ENCODE assay signal across 24 cellular contexts in the genomic region with DNA sequence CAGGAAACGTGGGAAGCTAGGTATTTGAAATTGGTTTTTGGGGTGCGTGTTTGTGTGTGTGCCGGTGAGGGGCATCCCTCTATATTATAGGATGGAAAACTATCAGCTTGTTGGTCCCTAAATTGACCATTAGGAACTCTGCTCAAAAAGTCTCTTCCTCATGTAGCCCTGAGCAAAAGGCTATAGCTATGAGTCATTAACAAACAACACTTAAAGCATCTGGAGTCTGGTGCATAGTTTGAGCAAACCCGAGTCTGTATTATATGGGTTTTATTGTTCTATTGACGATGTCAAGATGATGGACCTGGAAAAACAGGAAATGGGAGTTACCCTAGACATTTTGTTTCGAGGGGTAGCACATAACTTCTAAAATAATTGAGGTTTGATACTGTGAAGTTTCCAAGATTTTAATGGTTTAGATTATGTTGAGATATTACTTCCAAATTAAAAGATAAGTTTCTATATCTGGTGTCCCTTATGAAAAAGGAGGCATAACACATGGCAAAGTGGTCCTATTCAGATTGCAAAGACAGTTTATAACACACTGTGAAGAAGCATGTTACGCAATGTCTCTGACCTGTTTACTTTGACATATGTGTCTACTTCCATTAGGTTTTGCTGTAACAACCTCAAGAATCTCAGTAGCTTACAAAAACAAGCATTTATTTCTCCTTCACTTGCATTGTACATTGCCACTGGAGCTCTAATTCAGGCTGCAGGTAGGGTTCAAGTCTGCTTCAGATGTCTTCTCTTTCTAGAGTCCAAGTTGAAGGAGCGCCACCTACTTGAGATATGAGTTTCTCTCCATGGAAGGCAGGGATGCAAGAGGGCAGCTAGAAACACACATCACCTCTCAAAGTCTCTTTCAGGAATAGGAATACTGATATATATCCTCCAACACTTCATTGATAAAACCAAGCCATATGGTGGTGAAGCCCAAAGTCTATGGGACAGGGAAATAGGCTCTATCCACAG.
DNase-seq lines count a peak whose midpoint lies in the region; ATAC-seq and TF ChIP-seq lines count a peak whose summit lies in the region.
"Had no signal": no experiment of that assay in that cellular context is flagged by ENCODE, and none has a peak within 500 bp of the region (broad histone marks: within the 10 kb centered on the region; RNA-seq: fewer than 3 reads in every experiment).

No MANE protein-coding gene starts in this region.

- DNase-seq in DMS53 (lab: John Stamatoyannopoulos, UW) = peak; percentile 77
- no peak for DNase-seq in RWPE2 (ENCODE audit: low spot score)
- DNase-seq in fibroblast of peridontal ligament (ENCODE audit: extremely low read depth) = peak; percentile 17
- DNase-seq in CD8-positive, alpha-beta T cell = no peak
- DNase-seq in naive thymus-derived CD4-positive, alpha-beta T cell = no peak
- no peak for DNase-seq in activated T-cell treated with anti-CD3 and anti-CD28 coated beads, Interleukin-2, amount 50 U/mL, for 48 hours
- DNase-seq: activated CD4-positive, alpha-beta T cell treated with anti-CD3 and anti-CD28 coated beads for 4 hours; activated CD8-positive, alpha-beta memory T cell treated with anti-CD3 and anti-CD28 coated beads for 24 hours; activated gamma-delta T cell; activated naive CD8-positive, alpha-beta T cell treated with anti-CD3 and anti-CD28 coated beads, Interleukin-2, amount 10 ng/mL, durations not matched to agents 7 days and 5 days; activated T-cell treated with anti-CD3 and anti-CD28 coated beads, Interleukin-2, amount 50 U/mL, for 1 hour; Caco-2; dorsolateral prefrontal cortex; KBM-7; midbrain; natural killer cell; NCI-H1436; NCI-H2081 treated with DMSO at 0.1 percent for 48 hours; NCI-H345; NCI-H82; transverse colon had no signal

- peaks cover 2% of the 10 kb centered on the region for H3K27me3 Mint-ChIP-seq in CD8-positive, alpha-beta T cell (ENCODE audit: low read depth)
- peaks cover 0 to 2% (median 0%) of the 10 kb centered on the region in 5 donors for H3K27me3 Mint-ChIP-seq in naive thymus-derived CD4-positive, alpha-beta T cell
- H3K27me3 Mint-ChIP-seq: activated naive CD8-positive, alpha-beta T cell treated with anti-CD3 and anti-CD28 coated beads, Interleukin-2, amount 10 ng/mL, durations not matched to agents 7 days and 5 days had no signal

- POLR2A ChIA-PET in HEK293 (lab: Yijun Ruan, JAX) = no interaction called here
- POLR2A ChIA-PET in CD8-positive, alpha-beta T cell (lab: Charles Lee) = no interaction called here
- POLR2A ChIA-PET in naive thymus-derived CD4-positive, alpha-beta T cell (lab: Charles Lee) = no interaction called here

- no peaks in the 10 kb centered on the region for H3K4me1 Mint-ChIP-seq in CD8-positive, alpha-beta T cell (ENCODE audit: low read depth)
- no peaks in the 10 kb centered on the region for H3K4me1 Mint-ChIP-seq in naive thymus-derived CD4-positive, alpha-beta T cell
- H3K4me1 Mint-ChIP-seq: activated naive CD8-positive, alpha-beta T cell treated with anti-CD3 and anti-CD28 coated beads, Interleukin-2, amount 10 ng/mL, durations not matched to agents 7 days and 5 days; natural killer cell had no signal

- intact Hi-C loops in CD8-positive, alpha-beta T cell (cut with DNase I, micrococcal nuclease) = no loop called here
- intact Hi-C loops in naive thymus-derived CD4-positive, alpha-beta T cell (cut with micrococcal nuclease) = no loop called here

- H3K27ac ChIP-seq in HEK293 (ENCODE audit: extremely low read depth, low read depth, low read length) = no peak overlapping the region
- H3K27ac ChIP-seq in RWPE2 (ENCODE audit: poor library complexity, severe bottlenecking) = no peak overlapping the region
- no peak overlapping the region for H3K27ac ChIP-seq in CD8-positive, alpha-beta T cell (ENCODE audit: low read depth, low read length)
- no peak overlapping the region for H3K27ac ChIP-seq in naive thymus-derived CD4-positive, alpha-beta T cell (ENCODE audit: low read depth, low read length)
- H3K27ac ChIP-seq: dorsolateral prefrontal cortex, transverse colon had no signal

- H3K9me3 ChIP-seq in HEK293 (ENCODE audit: control insufficient read depth, insufficient read depth, low read depth, low read length) (no peaks in the 10 kb centered on the region), RWPE2 (ENCODE audit: severe bottlenecking) (no peaks in the 10 kb centered on the region)
- H3K9me3 ChIP-seq in CD8-positive, alpha-beta T cell (ENCODE audit: low read length) = no peaks in the 10 kb centered on the region
- H3K9me3 ChIP-seq in naive thymus-derived CD4-positive, alpha-beta T cell (ENCODE audit: control insufficient read depth in 2 of 3, low read length in 3 of 3) = no peaks in the 10 kb centered on the region
- H3K9me3 ChIP-seq: Caco-2, transverse colon had no signal

- TF ChIP-seq CTCF in HEK293 (tag by site-specific recombination; IDR thresholded peaks at IDR 0.05) (no peak), RWPE2 (IDR thresholded peaks at IDR 0.05; ENCODE audit: poor library complexity, severe bottlenecking) (no peak)
- no peak for TF ChIP-seq CTCF in CD8-positive, alpha-beta T cell (IDR thresholded peaks at IDR 0.05)

- H3K4me3 ChIP-seq in HEK293 (ENCODE audit: low read depth, low read length) (no peak overlapping the region), RWPE2 (ENCODE audit: severe bottlenecking) (no peak overlapping the region)
- H3K4me3 ChIP-seq in CD8-positive, alpha-beta T cell (ENCODE audit: low read depth, low read length) = no peak overlapping the region
- H3K4me3 ChIP-seq in naive thymus-derived CD4-positive, alpha-beta T cell (ENCODE audit: low read length) = no peak overlapping the region
- H3K4me3 ChIP-seq: dorsolateral prefrontal cortex, smooth muscle cell, transverse colon had no signal

- no peaks in the 10 kb centered on the region for H3K27me3 ChIP-seq in RWPE2 (ENCODE audit: insufficient read depth, poor library complexity, severe bottlenecking)
- H3K27me3 ChIP-seq in CD8-positive, alpha-beta T cell (ENCODE audit: insufficient read depth, low read length) = no peaks in the 10 kb centered on the region
- H3K27me3 ChIP-seq in naive thymus-derived CD4-positive, alpha-beta T cell (ENCODE audit: control insufficient read depth in 2 of 2, insufficient read depth in 2 of 2, low read length in 2 of 2) = no peaks in the 10 kb centered on the region
- H3K27me3 ChIP-seq: dorsolateral prefrontal cortex, transverse colon had no signal

- no peak overlapping the region for H3K27ac Mint-ChIP-seq in CD8-positive, alpha-beta T cell
- H3K27ac Mint-ChIP-seq in naive thymus-derived CD4-positive, alpha-beta T cell = no peak overlapping the region
- H3K27ac Mint-ChIP-seq: activated naive CD8-positive, alpha-beta T cell treated with anti-CD3 and anti-CD28 coated beads, Interleukin-2, amount 10 ng/mL, durations not matched to agents 7 days and 5 days; natural killer cell had no signal

- H3K4me1 ChIP-seq in HEK293 (ENCODE audit: control insufficient read depth, insufficient read depth, low read length) (no peaks in the 10 kb centered on the region), RWPE2 (ENCODE audit: insufficient read depth, poor library complexity, severe bottlenecking) (no peaks in the 10 kb centered on the region)
- H3K4me1 ChIP-seq in CD8-positive, alpha-beta T cell (ENCODE audit: insufficient read depth, low read length) = no peaks in the 10 kb centered on the region
- no peaks in the 10 kb centered on the region for H3K4me1 ChIP-seq in naive thymus-derived CD4-positive, alpha-beta T cell (ENCODE audit: control insufficient read depth in 2 of 2, insufficient read depth in 2 of 2, low read length in 2 of 2)
- H3K4me1 ChIP-seq: Caco-2, transverse colon had no signal

- H3K36me3 ChIP-seq in HEK293 (ENCODE audit: control insufficient read depth in 2 of 2, insufficient read depth in 1 of 2, low read length in 2 of 2) (no peaks in the 10 kb centered on the region), RWPE2 (ENCODE audit: low read depth) (no peaks in the 10 kb centered on the region)
- H3K36me3 ChIP-seq in CD8-positive, alpha-beta T cell (ENCODE audit: insufficient read depth, low read length) = no peaks in the 10 kb centered on the region
- H3K36me3 ChIP-seq in naive thymus-derived CD4-positive, alpha-beta T cell (ENCODE audit: control insufficient read depth in 2 of 3, insufficient read depth in 3 of 3, low read length in 3 of 3) = no peaks in the 10 kb centered on the region
- H3K36me3 ChIP-seq: transverse colon had no signal

- no peaks in the 10 kb centered on the region for H3K9me3 Mint-ChIP-seq in CD8-positive, alpha-beta T cell
- no peaks in the 10 kb centered on the region for H3K9me3 Mint-ChIP-seq in naive thymus-derived CD4-positive, alpha-beta T cell
- H3K9me3 Mint-ChIP-seq: activated naive CD8-positive, alpha-beta T cell treated with anti-CD3 and anti-CD28 coated beads, Interleukin-2, amount 10 ng/mL, durations not matched to agents 7 days and 5 days; natural killer cell had no signal

- H3K4me3 Mint-ChIP-seq in CD8-positive, alpha-beta T cell = no peak overlapping the region
- H3K4me3 Mint-ChIP-seq in naive thymus-derived CD4-positive, alpha-beta T cell = no peak overlapping the region
- H3K4me3 Mint-ChIP-seq: activated naive CD8-positive, alpha-beta T cell treated with anti-CD3 and anti-CD28 coated beads, Interleukin-2, amount 10 ng/mL, durations not matched to agents 7 days and 5 days; natural killer cell had no signal

- H3K36me3 Mint-ChIP-seq in CD8-positive, alpha-beta T cell = no peaks in the 10 kb centered on the region
- no peaks in the 10 kb centered on the region for H3K36me3 Mint-ChIP-seq in naive thymus-derived CD4-positive, alpha-beta T cell
- H3K36me3 Mint-ChIP-seq: activated naive CD8-positive, alpha-beta T cell treated with anti-CD3 and anti-CD28 coated beads, Interleukin-2, amount 10 ng/mL, durations not matched to agents 7 days and 5 days; natural killer cell had no signal

- CTCF ChIA-PET in HEK293 (lab: Yijun Ruan, JAX) = interaction anchor here (0.9 to 1.1 kb wide), 2 partner anchors 10 to 13 kb away, joined by 4 to 6 read pairs; no protein-coding TSS in a partner anchor
- CTCF ChIA-PET in CD8-positive, alpha-beta T cell (lab: Charles Lee) = interaction anchor here (1.1 kb wide), 1 partner anchor 13 kb away, joined by 3 read pairs; no protein-coding TSS in a partner anchor
- CTCF ChIA-PET in naive thymus-derived CD4-positive, alpha-beta T cell (lab: Charles Lee) = no interaction called here

- 0 out of 3 replicates have a peak, but pooled peaks have one; percentile 29 for ATAC-seq in RWPE2 (ENCODE audit: low read depth)
- ATAC-seq in CD8-positive, alpha-beta T cell = no peak
- ATAC-seq in naive thymus-derived CD4-positive, alpha-beta T cell = no peak
- ATAC-seq in HG03025 (IDR thresholded peaks at IDR 0.05; ENCODE audit: low FRiP score, unreplicated experiment) = no peak
- ATAC-seq: natural killer cell had no signal

TF ChIP-seq in HEK293, 187 proteins besides CTCF, POLR2A, EP300 and RAD21:
- no peak for TF ChIP-seq OVOL3 (tag by site-specific recombination; IDR thresholded peaks at IDR 0.05)
- peak; percentile 44; the same call in 1 of the 2 replicates for TF ChIP-seq ZNF133 (tag by site-specific recombination; IDR thresholded peaks at IDR 0.05)
- no peak for TF ChIP-seq ZNF837 (tag by site-specific recombination; IDR thresholded peaks at IDR 0.05)
- no peak for TF ChIP-seq ZNF843 (tag by site-specific recombination; IDR thresholded peaks at IDR 0.05)

Comparison
In these comparisons a context has a peak if more than half of its experiments do, and no peak if none do; other contexts are left out.
1. DNase-seq: peak in DMS53 (single experiment) and fibroblast of peridontal ligament (single experiment); none in RWPE2 (single experiment), CD8-positive, alpha-beta T cell (0 of 7), naive thymus-derived CD4-positive, alpha-beta T cell (0 of 9) and activated T-cell treated with anti-CD3 and anti-CD28 coated beads, Interleukin-2, amount 50 U/mL, for 48 hours (0 of 2).